ENCODE assay signal across 12 cellular contexts in genomic region chrX:72130156-72130761, GRCh38. TPM values are rescaled to one million over a fixed set of nuclear protein-coding genes. Genes with fewer than 3 reads are reported as not detected.
DNase-seq lines count a peak whose midpoint lies in the region; ATAC-seq and TF ChIP-seq lines count a peak whose summit lies in the region.
"Had no signal": no experiment of that assay in that cellular context is flagged by ENCODE, and none has a peak within 500 bp of the region (broad histone marks: within the 10 kb centered on the region; RNA-seq: fewer than 3 reads in every experiment).

No MANE protein-coding gene starts in this region.

- H3K4me1 ChIP-seq in HUES48 (ENCODE audit: control insufficient read depth, insufficient read depth, low read length) = peaks cover 17% of the 10 kb centered on the region
- no peaks in the 10 kb centered on the region for H3K4me1 ChIP-seq in mesendoderm (ENCODE audit: control insufficient read depth, low read depth, low read length)
- H3K4me1 ChIP-seq in thoracic aorta (ENCODE audit: control insufficient read depth in 1 of 2, low read depth in 2 of 2) = peaks cover 12 to 14% of the 10 kb centered on the region in 2 donors

- H3K27me3 ChIP-seq in HUES48 (ENCODE audit: control insufficient read depth, insufficient read depth, low read length) (peaks cover 71% of the 10 kb centered on the region), mesendoderm (ENCODE audit: insufficient read depth, low read length, poor library complexity) (no peaks in the 10 kb centered on the region), thoracic aorta (replicated peaks; ENCODE audit: insufficient read depth) (no peaks in the 10 kb centered on the region)

- no peak overlapping the region for H3K18ac ChIP-seq in mesendoderm (ENCODE audit: low read length)

- no peaks in the 10 kb centered on the region for H3K36me3 ChIP-seq in HUES48 (ENCODE audit: control insufficient read depth, insufficient read depth, low read length)
- no peaks in the 10 kb centered on the region for H3K36me3 ChIP-seq in mesendoderm (ENCODE audit: control insufficient read depth, insufficient read depth, low read length)
- H3K36me3 ChIP-seq in thoracic aorta = no peaks in the 10 kb centered on the region

- H3K9me3 ChIP-seq in HUES48 (ENCODE audit: control insufficient read depth, insufficient read depth, low read length) (peaks cover 38% of the 10 kb centered on the region), thoracic aorta (no peaks in the 10 kb centered on the region)

- no CpG with 5 or more reads among the region's 12 CpGs for WGBS in mesendoderm (ENCODE audit: extremely low coverage, insufficient coverage, low lambda C conversion rate)

- no peak overlapping the region for H3K56ac ChIP-seq in mesendoderm (ENCODE audit: low read length)

- H4K5ac ChIP-seq in mesendoderm (ENCODE audit: low read length) = no peak overlapping the region

- no peak for ATAC-seq in central memory CD8-positive, alpha-beta T cell (replicated peaks; ENCODE audit: extremely low read depth, poor library complexity, severe bottlenecking)
- ATAC-seq in thoracic aorta (ENCODE audit: insufficient number of reproducible peaks, low FRiP score, low read depth) (no peak), HG03378 (IDR thresholded peaks at IDR 0.05; ENCODE audit: unreplicated experiment) (no peak)

- no peak overlapping the region for H3K23ac ChIP-seq in mesendoderm (ENCODE audit: low read length)

- H2BK15ac ChIP-seq in mesendoderm (replicated peaks; ENCODE audit: low read depth) = no peak overlapping the region

- no peak overlapping the region for H2BK5ac ChIP-seq in mesendoderm (ENCODE audit: low read length)

- no peak overlapping the region for H4K8ac ChIP-seq in mesendoderm (ENCODE audit: low read depth, low read length)

- H3K4me3 Mint-ChIP-seq in central memory CD8-positive, alpha-beta T cell = peak overlapping the region; percentile 76

- no peak for TF ChIP-seq CTCF in thoracic aorta (IDR thresholded peaks at IDR 0.05)

- no peak overlapping the region for H2BK120ac ChIP-seq in mesendoderm (ENCODE audit: low read depth, low read length)

- no peaks in the 10 kb centered on the region for H3K79me1 ChIP-seq in mesendoderm (ENCODE audit: low read length)

- no peak for DNase-seq in central memory CD8-positive, alpha-beta T cell (ENCODE audit: low spot score in 2 of 2)
- DNase-seq in mesendoderm = no peak
- no peak for DNase-seq in thoracic aorta (ENCODE audit: low spot score)
- no peak for DNase-seq in germinal center (ENCODE audit: low spot score)
- no peak for DNase-seq in activated T-cell treated with anti-CD3 and anti-CD28 coated beads for 4 hours
- DNase-seq: activated gamma-delta T cell, DMS79 treated with DMSO at 0.1 percent for 48 hours, dorsolateral prefrontal cortex, NCI-H1930 had no signal

- H3K79me2 ChIP-seq in mesendoderm (ENCODE audit: control insufficient read depth, insufficient read depth, low read length) = no peaks in the 10 kb centered on the region

- peaks cover 21% of the 10 kb centered on the region for H3K4me1 Mint-ChIP-seq in central memory CD8-positive, alpha-beta T cell

- H2AK5ac ChIP-seq in mesendoderm (ENCODE audit: low read length) = no peak overlapping the region

- peak overlapping the region; percentile 29; the same call in 1 of the 2 replicates for H3K4me3 ChIP-seq in HUES48 (ENCODE audit: low read depth, low read length)
- H3K4me3 ChIP-seq in mesendoderm (ENCODE audit: low read length) = no peak overlapping the region
- peak overlapping the region; percentile 78 for H3K4me3 ChIP-seq in thoracic aorta

- H3K27ac Mint-ChIP-seq in central memory CD8-positive, alpha-beta T cell (ENCODE audit: low read depth) = no peak overlapping the region

- H3K36me3 Mint-ChIP-seq in central memory CD8-positive, alpha-beta T cell (ENCODE audit: insufficient read depth) = peaks cover 5% of the 10 kb centered on the region

- no peak overlapping the region for H3K27ac ChIP-seq in HUES48 (ENCODE audit: low read depth, low read length)
- no peak overlapping the region for H3K27ac ChIP-seq in mesendoderm (ENCODE audit: low read depth, low read length)
- peak overlapping the region in 1 of 2 donors; percentile 65 for H3K27ac ChIP-seq in thoracic aorta

- no peaks in the 10 kb centered on the region for H3K27me3 Mint-ChIP-seq in central memory CD8-positive, alpha-beta T cell

- no peak overlapping the region for H3K9ac ChIP-seq in HUES48 (ENCODE audit: low read depth, low read length)
- peak overlapping the region; percentile 38 for H3K9ac ChIP-seq in mesendoderm (ENCODE audit: low read length)

- no peaks in the 10 kb centered on the region for H3K9me3 Mint-ChIP-seq in central memory CD8-positive, alpha-beta T cell

- no peak overlapping the region for H3K4ac ChIP-seq in mesendoderm (ENCODE audit: low read depth, low read length)

- H3K4me2 ChIP-seq in mesendoderm (ENCODE audit: low read length) = no peak overlapping the region

RNA-seq across cellular contexts. Expression of gene RTL5, which starts 1.5 kb away (rescaled TPM):
- 2.7 TPM for polyA plus RNA-seq in mesendoderm (2013, experiment 1 of 2)
- polyA plus RNA-seq in mesendoderm (2013, experiment 2 of 2) = 2.7 TPM
- 10 to 100 TPM in 1 of 2 donors, 1 to 10 TPM in 1; 7.6 to 11.6 TPM for total RNA-seq in thoracic aorta
- total RNA-seq: MCF 10A had no signal

RNA-seq across cellular contexts. Expression of gene PIN4, which starts 51.3 kb away (rescaled TPM):
- 28.0 TPM for polyA plus RNA-seq in mesendoderm (2013, experiment 1 of 2)
- 28.9 TPM for polyA plus RNA-seq in mesendoderm (2013, experiment 2 of 2)
- total RNA-seq in thoracic aorta = 1 to 10 TPM; 3.9 to 5.6 TPM
